In genomic region chr6:36577298-36577697, GRCh38 we compare ENCODE assay signal across 11 cellular contexts. TPM values are rescaled to one million over a fixed set of nuclear protein-coding genes. Genes with fewer than 3 reads are reported as not detected.
DNase-seq lines count a peak whose midpoint lies in the region; ATAC-seq and TF ChIP-seq lines count a peak whose summit lies in the region.
"Had no signal": no experiment of that assay in that cellular context is flagged by ENCODE, and none has a peak within 500 bp of the region (broad histone marks: within the 10 kb centered on the region; RNA-seq: fewer than 3 reads in every experiment).

No MANE protein-coding gene starts in this region.

- H3K36me3 ChIP-seq in esophagus muscularis mucosa = no peaks in the 10 kb centered on the region
- H3K36me3 ChIP-seq: suprapubic skin had no signal

- WGBS in esophagus muscularis mucosa = 34% methylated on average over 2 of the region's 2 CpGs

- no peaks in the 10 kb centered on the region for H3K27me3 ChIP-seq in esophagus muscularis mucosa
- H3K27me3 ChIP-seq: suprapubic skin had no signal

- ATAC-seq in WTC11 (no peak), natural killer cell (no peak)
- ATAC-seq: left ventricle myocardium superior had no signal

- H3K27me3 Mint-ChIP-seq in osteocyte (ENCODE audit: unreplicated experiment) (no peaks in the 10 kb centered on the region), WTC11 (ENCODE audit: low read depth) (no peaks in the 10 kb centered on the region), natural killer cell (ENCODE audit: low read depth in 2 of 2) (no peaks in the 10 kb centered on the region)

- H3K27ac Mint-ChIP-seq in osteocyte (ENCODE audit: unreplicated experiment) = peak overlapping the region; percentile 79
- H3K27ac Mint-ChIP-seq in WTC11 = no peak overlapping the region
- no peak overlapping the region for H3K27ac Mint-ChIP-seq in natural killer cell

- DNase-seq in Daoy (ENCODE audit: low read depth) (peak; percentile 89), RWPE1 (ENCODE audit: low spot score) (peak; percentile 92), esophagus muscularis mucosa (ENCODE audit: extremely low spot score) (no peak), osteocyte (ENCODE audit: extremely low spot score, unreplicated experiment) (no peak), WTC11 (ENCODE audit: low spot score) (no peak), NCI-H774 (lab: John Stamatoyannopoulos, UW) (no peak), DMS53 (lab: John Stamatoyannopoulos, UW) (no peak), natural killer cell (no peak)
- DNase-seq: left ventricle myocardium superior, NCI-H1417 treated with DMSO at 0.1 percent for 48 hours had no signal

- H3K9me3 ChIP-seq in esophagus muscularis mucosa = no peaks in the 10 kb centered on the region
- H3K9me3 ChIP-seq: suprapubic skin had no signal

- H3K4me1 ChIP-seq in esophagus muscularis mucosa = peaks cover 12 to 44% (median 41%) of the 10 kb centered on the region in 4 donors

- POLR2A ChIA-PET in RWPE1 (lab: Yijun Ruan, JAX; ENCODE audit: low non-redundant PET) = interaction anchor here (0.6 kb wide), 1 partner anchor 29 kb away, joined by 8 read pairs; no protein-coding TSS in a partner anchor
- POLR2A ChIA-PET in WTC11 (lab: Charles Lee) = interaction anchor here (0.6 kb wide), 2 partner anchors 9 to 148 kb away, joined by 3 read pairs; no protein-coding TSS in a partner anchor

- intact Hi-C loops in esophagus muscularis mucosa (cut with DNase I) = no loop called here
- intact Hi-C loops in natural killer cell (cut with micrococcal nuclease) = no loop called here

- H3K4me3 Mint-ChIP-seq in osteocyte (ENCODE audit: unreplicated experiment) = peak overlapping the region; percentile 18
- no peak overlapping the region for H3K4me3 Mint-ChIP-seq in WTC11
- no peak overlapping the region for H3K4me3 Mint-ChIP-seq in natural killer cell

- H3K27ac ChIP-seq in RWPE1 = peak overlapping the region; percentile 81
- H3K27ac ChIP-seq in esophagus muscularis mucosa (replicated peaks in 1 of 4) = peak overlapping the region; percentile 73 to 88 (median 84)

- no peak for TF ChIP-seq POLR2A in esophagus muscularis mucosa (IDR thresholded peaks at IDR 0.05; ENCODE audit: low read depth)

- H3K9me3 Mint-ChIP-seq in osteocyte (ENCODE audit: unreplicated experiment) (no peaks in the 10 kb centered on the region), WTC11 (peaks cover 5% of the 10 kb centered on the region), natural killer cell (no peaks in the 10 kb centered on the region)

- H3K4me3 ChIP-seq in esophagus muscularis mucosa = no peak overlapping the region
- H3K4me3 ChIP-seq: suprapubic skin had no signal

- H3K4me1 Mint-ChIP-seq in osteocyte (ENCODE audit: unreplicated experiment) (peaks cover 41% of the 10 kb centered on the region), WTC11 (peaks cover 3% of the 10 kb centered on the region; the same call in 1 of the 2 replicates), natural killer cell (peaks cover 0 to 9% of the 10 kb centered on the region in 2 donors)

- CTCF ChIA-PET in RWPE1 (lab: Yijun Ruan, JAX) = interaction anchor here (0.6 to 0.7 kb wide), 2 partner anchors 275 to 1825 kb away, joined by 5 to 7 read pairs; no protein-coding TSS in a partner anchor
- CTCF ChIA-PET in WTC11 (lab: Charles Lee) = interaction anchor here (0.6 to 1.4 kb wide), 2 partner anchors 10 to 154 kb away, joined by 3 read pairs; no protein-coding TSS in a partner anchor

- no peak for TF ChIP-seq EP300 in esophagus muscularis mucosa (IDR thresholded peaks at IDR 0.05)

- TF ChIP-seq CTCF in RWPE1 (conservative IDR thresholded peaks at IDR 0.05; ENCODE audit: low read depth) (no peak), esophagus muscularis mucosa (IDR thresholded peaks at IDR 0.05) (no peak), osteocyte (IDR thresholded peaks at IDR 0.05) (no peak), WTC11 (IDR thresholded peaks at IDR 0.05) (no peak), natural killer cell (IDR thresholded peaks at IDR 0.05) (no peak)

- H3K36me3 Mint-ChIP-seq in osteocyte (ENCODE audit: unreplicated experiment) = no peaks in the 10 kb centered on the region
- no peaks in the 10 kb centered on the region for H3K36me3 Mint-ChIP-seq in WTC11
- no peaks in the 10 kb centered on the region for H3K36me3 Mint-ChIP-seq in natural killer cell

TF ChIP-seq in WTC11, 78 proteins besides CTCF, POLR2A, EP300 and RAD21:
- TF ChIP-seq FOXP1 (CRISPR knock-in tag; IDR thresholded peaks at IDR 0.05; ENCODE audit: borderline replicate concordance) (no peak), ZNF416 (CRISPR knock-in tag; IDR thresholded peaks at IDR 0.05) (no peak), ZMAT4 (CRISPR knock-in tag; IDR thresholded peaks at IDR 0.05) (no peak), ATF3 (CRISPR knock-in tag; conservative IDR thresholded peaks at IDR 0.05) (no peak), SMAD4 (CRISPR knock-in tag; IDR thresholded peaks at IDR 0.05) (no peak), MXD4 (CRISPR knock-in tag; IDR thresholded peaks at IDR 0.05; ENCODE audit: borderline replicate concordance) (no peak), GRHL2 (CRISPR knock-in tag; IDR thresholded peaks at IDR 0.05; ENCODE audit: insufficient replicate concordance, severe bottlenecking) (no peak), ZNF532 (CRISPR knock-in tag; IDR thresholded peaks at IDR 0.05; ENCODE audit: borderline replicate concordance) (no peak), EMX1 (CRISPR knock-in tag; IDR thresholded peaks at IDR 0.05) (no peak), ZNF263 (CRISPR knock-in tag; IDR thresholded peaks at IDR 0.05; ENCODE audit: low read depth) (no peak), CBFB (CRISPR knock-in tag; IDR thresholded peaks at IDR 0.05; ENCODE audit: low read depth) (no peak), ZNF281 (CRISPR knock-in tag; IDR thresholded peaks at IDR 0.05) (no peak)
TF ChIP-seq in WTC11: peak in this region for 0.

RNA-seq across cellular contexts. Expression of gene SRSF3, which starts 16.9 kb away (rescaled TPM):
- 259 and 472 TPM in 2 replicates for total RNA-seq in Daoy (2014; rRNA removed; shearing (Covaris generic))
- total RNA-seq in esophagus muscularis mucosa (100 to 1,000 TPM; 149 to 226 (median 180) TPM), osteocyte (209 and 216 TPM in 2 replicates), WTC11 (2021) (554 to 645 TPM (median 644 TPM) in 3 replicates), natural killer cell (100 to 1,000 TPM; 445 to 526 (median 447) TPM)

RNA-seq across cellular contexts. Expression of gene STK38, which starts 30.0 kb away (rescaled TPM):
- 22.2 and 31.6 TPM in 2 replicates for total RNA-seq in Daoy (2014; rRNA removed; shearing (Covaris generic))
- total RNA-seq in esophagus muscularis mucosa (10 to 100 TPM; 32.0 to 44.3 (median 40.3) TPM), osteocyte (51.6 and 53.9 TPM in 2 replicates), WTC11 (2021) (13.3 to 15.4 TPM (median 14.7 TPM) in 3 replicates), natural killer cell (100 to 1,000 TPM; 105 to 157 (median 126) TPM)

Comparison
In these comparisons a context has a peak if more than half of its experiments do, and no peak if none do; other contexts are left out.
1. DNase-seq: peak in Daoy (single experiment) and RWPE1 (single experiment); none in esophagus muscularis mucosa (single experiment), osteocyte (single experiment), WTC11 (single experiment), NCI-H774 (single experiment), DMS53 (single experiment) and natural killer cell (single experiment).